20 cellular contexts compared by ENCODE assay signal in genomic region chr3:58754074-58754473, GRCh38.
DNase-seq lines count a peak whose midpoint lies in the region; ATAC-seq and FAIRE-seq lines count a peak whose summit lies in the region.
"Had no signal": no experiment of that assay in that cellular context is flagged by ENCODE, and none has a peak within 500 bp of the region (broad histone marks: within the 10 kb centered on the region; RNA-seq: fewer than 3 reads in every experiment).

No MANE protein-coding gene starts in this region.

- H3K4me1 Mint-ChIP-seq in naive thymus-derived CD8-positive, alpha-beta T cell, result no peaks in the 10 kb centered on the region
- H3K4me1 Mint-ChIP-seq: CD8-positive, alpha-beta memory T cell had no signal

- peaks cover 0 to 9% (median under 1%) of the 10 kb centered on the region in 5 donors for H3K27me3 Mint-ChIP-seq in naive thymus-derived CD8-positive, alpha-beta T cell
- H3K27me3 Mint-ChIP-seq: naive B cell had no signal

- H3K4me3 Mint-ChIP-seq in naive thymus-derived CD8-positive, alpha-beta T cell, result no peak overlapping the region
- H3K4me3 Mint-ChIP-seq: CD8-positive, alpha-beta memory T cell; HFFc6; naive B cell; T-helper 1 cell treated with Interleukin-12 subunit alpha and Interleukin-12 subunit beta and Interleukin-4 antibody, amounts not matched to agents 30 μg/mL and 1 μg/mL, for 36 hours had no signal

- FAIRE-seq in GM18507 (lab: Jason Lieb, UNC), result peak; percentile 29

- no peaks in the 10 kb centered on the region for H3K9me3 Mint-ChIP-seq in naive thymus-derived CD8-positive, alpha-beta T cell
- H3K9me3 Mint-ChIP-seq: CD8-positive, alpha-beta memory T cell; HFFc6; T-helper 1 cell treated with Interleukin-12 subunit alpha and Interleukin-12 subunit beta and Interleukin-4 antibody, amounts not matched to agents 30 μg/mL and 1 μg/mL, for 36 hours had no signal

- ATAC-seq in GM19438 (IDR thresholded peaks at IDR 0.05; ENCODE audit: low read depth, unreplicated experiment) (peak; percentile 47), HG02885 (IDR thresholded peaks at IDR 0.05; ENCODE audit: poor library complexity, unreplicated experiment) (peak; percentile 63), HG03565 (IDR thresholded peaks at IDR 0.05; ENCODE audit: unreplicated experiment) (peak; percentile 75)
- no peak for ATAC-seq in naive thymus-derived CD8-positive, alpha-beta T cell
- ATAC-seq: Right ventricle myocardium inferior; stimulated activated naive CD8-positive, alpha-beta T cell treated with anti-CD3 and anti-CD28 coated beads, Interleukin-15, Interleukin-2, amounts not matched to agents 100 U/mL and 50 U/mL, for 24 hours had no signal

- no peak for DNase-seq in GM18507 (ENCODE audit: extremely low spot score, insufficient read length, low read depth)
- DNase-seq in naive thymus-derived CD8-positive, alpha-beta T cell, result no peak
- DNase-seq in kidney glomerular epithelial cell (lab: John Stamatoyannopoulos, UW), result no peak
- no peak for DNase-seq in HPDE6-E6E7 (ENCODE audit: extremely low spot score)
- no peak for DNase-seq in NCI-H187 (lab: John Stamatoyannopoulos, UW)
- DNase-seq: activated CD4-positive, CD25-positive, alpha-beta regulatory T cell; activated effector memory CD4-positive, alpha-beta T cell treated with Interleukin-2 at 50 U/mL for 16 hours; amniotic stem cell; CD8-positive, alpha-beta memory T cell; foreskin melanocyte; HFFc6; naive B cell; NCI-H1436; spleen; stimulated activated naive CD8-positive, alpha-beta T cell treated with anti-CD3 and anti-CD28 coated beads, Interleukin-15, Interleukin-2, amounts not matched to agents 100 U/mL and 50 U/mL, for 24 hours had no signal

- POLR2A ChIA-PET in naive thymus-derived CD8-positive, alpha-beta T cell (lab: Charles Lee), result no interaction called here

- H3K27ac Mint-ChIP-seq in naive thymus-derived CD8-positive, alpha-beta T cell, result no peak overlapping the region
- H3K27ac Mint-ChIP-seq: CD8-positive, alpha-beta memory T cell; HFFc6; naive B cell; T-helper 1 cell treated with Interleukin-12 subunit alpha and Interleukin-12 subunit beta and Interleukin-4 antibody, amounts not matched to agents 30 μg/mL and 1 μg/mL, for 36 hours had no signal

- no peaks in the 10 kb centered on the region for H3K36me3 Mint-ChIP-seq in naive thymus-derived CD8-positive, alpha-beta T cell
- H3K36me3 Mint-ChIP-seq: CD8-positive, alpha-beta memory T cell; naive B cell had no signal

Comparison
In these comparisons a context has a peak if more than half of its experiments do, and no peak if none do; other contexts are left out.
1. ATAC-seq: peak in GM19438 (single experiment), HG02885 (single experiment) and HG03565 (single experiment); none in naive thymus-derived CD8-positive, alpha-beta T cell (0 of 2).